In the genomic region with DNA sequence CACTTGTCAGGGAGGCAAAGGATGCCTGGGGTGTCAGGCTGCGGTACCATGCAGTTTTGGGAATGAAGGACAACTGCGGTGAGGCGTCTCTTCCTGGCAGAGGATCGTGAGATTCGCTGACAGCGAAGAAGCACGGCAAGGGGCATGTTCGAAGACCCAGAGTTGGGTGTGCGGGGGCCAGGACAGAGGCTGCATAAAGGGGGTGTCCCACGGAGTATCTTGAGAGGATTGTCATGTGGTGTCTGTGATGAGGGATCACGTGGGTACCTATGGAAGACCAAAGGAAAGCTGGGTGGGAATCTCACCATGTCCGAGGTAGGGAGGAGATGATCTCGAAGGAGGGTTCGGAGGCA, we compare ENCODE assay signal across 6 cellular contexts. TPM values are rescaled to one million over a fixed set of nuclear protein-coding genes. Genes with fewer than 3 reads are reported as not detected.
DNase-seq lines count a peak whose midpoint lies in the region; ATAC-seq and TF ChIP-seq lines count a peak whose summit lies in the region.

No MANE protein-coding gene starts in this region.

- WGBS in iPS DF 6.9 (ENCODE audit: insufficient coverage, insufficient read length) = no CpG with 5 or more reads among the region's 14 CpGs

- DNase-seq in RPMI7951 (ENCODE audit: low read depth) (peak; percentile 18), iPS DF 6.9 (ENCODE audit: low read depth, low spot score) (no peak), vagina (ENCODE audit: extremely low spot score in 2 of 2) (no peak)

- TF ChIP-seq POLR2A in vagina (IDR thresholded peaks at IDR 0.05) = no peak

- intact Hi-C loops in vagina (cut with DNase I) = no loop called here

- no peak for ATAC-seq in GM19467 (IDR thresholded peaks at IDR 0.05; ENCODE audit: unreplicated experiment)
- no peak for ATAC-seq in activated CD4-positive, CD25-positive, alpha-beta regulatory T cell treated with anti-CD3 and anti-CD28 coated beads, Interleukin-2, amount 50 U/mL, for 24 hours

- H3K4me1 ChIP-seq in iPS DF 6.9 (ENCODE audit: control insufficient read depth, insufficient read depth, low read length) (peaks cover 1% of the 10 kb centered on the region), vagina (peaks cover 43% of the 10 kb centered on the region)

- H3K27ac ChIP-seq in iPS DF 6.9 (ENCODE audit: low read length) (no peak overlapping the region), vagina (peak overlapping the region; percentile 83)

- H3K9me3 ChIP-seq in iPS DF 6.9 (ENCODE audit: control insufficient read depth, insufficient read depth, low read length) (no peaks in the 10 kb centered on the region), vagina (no peaks in the 10 kb centered on the region)

- H3K36me3 ChIP-seq in iPS DF 6.9 (ENCODE audit: control insufficient read depth, insufficient read depth, low read length) (no peaks in the 10 kb centered on the region), vagina (peaks cover 0 to 14% of the 10 kb centered on the region in 2 donors)

- no peaks in the 10 kb centered on the region for H3K27me3 ChIP-seq in iPS DF 6.9 (ENCODE audit: control insufficient read depth, insufficient read depth, low read length)
- H3K27me3 ChIP-seq in vagina = no peaks in the 10 kb centered on the region

- TF ChIP-seq CTCF in GM12875 (IDR thresholded peaks at IDR 0.05; ENCODE audit: borderline replicate concordance, insufficient read depth, low read depth, low read length) = no peak
- no peak for TF ChIP-seq CTCF in vagina (IDR thresholded peaks at IDR 0.05)

- H3K4me3 ChIP-seq in GM12875 (ENCODE audit: low read depth, low read length) = peak overlapping the region; percentile 76
- H3K4me3 ChIP-seq in iPS DF 6.9 (ENCODE audit: low read length) = peak overlapping the region; percentile 81
- H3K4me3 ChIP-seq in vagina = peak overlapping the region; percentile 92 to 96

RNA-seq across cellular contexts. Expression of gene SLC25A44, which starts 0.4 kb away (rescaled TPM):
- 8.3 and 10.1 TPM in 2 replicates for total RNA-seq in RPMI7951 (2014; rRNA removed; shearing (Covaris generic))
- total RNA-seq in vagina = 14.0 TPM

RNA-seq across cellular contexts. Expression of gene PMF1, which starts 18.5 kb away (rescaled TPM):
- 76.6 and 81.0 TPM in 2 replicates for total RNA-seq in RPMI7951 (2014; rRNA removed; shearing (Covaris generic))
- 44.7 TPM for total RNA-seq in vagina

RNA-seq across cellular contexts. Expression of gene SEMA4A, which starts 40.9 kb away (rescaled TPM):
- total RNA-seq in RPMI7951 (2014; rRNA removed; shearing (Covaris generic)) = 0.20 and 0.36 TPM in 2 replicates
- 18.7 TPM for total RNA-seq in vagina

RNA-seq across cellular contexts. Expression of gene BGLAP, which starts 47.7 kb away (rescaled TPM):
- 17.7 and 44.1 TPM in 2 replicates for total RNA-seq in RPMI7951 (2014; rRNA removed; shearing (Covaris generic))
- not detected for total RNA-seq in vagina

RNA-seq across cellular contexts. Expression of gene PAQR6, which starts 53.6 kb away (rescaled TPM):
- 0.12 and 0.29 TPM in 2 replicates for total RNA-seq in RPMI7951 (2014; rRNA removed; shearing (Covaris generic))
- total RNA-seq in vagina = 2.0 TPM

Comparison
In these comparisons a context has a peak if more than half of its experiments do, and no peak if none do; other contexts are left out.
1. RNA of gene SEMA4A, which starts 40.9 kb away (total RNA-seq): 18.7 TPM in vagina (single experiment); 0.20 to 0.36 TPM in RPMI7951; every median in the first group is over 10 times any median in the second.
2. Peak in every context shown above with its lines, with median percentiles within 50 percentile points of each other: H3K4me3 ChIP-seq.